In the genomic region with DNA sequence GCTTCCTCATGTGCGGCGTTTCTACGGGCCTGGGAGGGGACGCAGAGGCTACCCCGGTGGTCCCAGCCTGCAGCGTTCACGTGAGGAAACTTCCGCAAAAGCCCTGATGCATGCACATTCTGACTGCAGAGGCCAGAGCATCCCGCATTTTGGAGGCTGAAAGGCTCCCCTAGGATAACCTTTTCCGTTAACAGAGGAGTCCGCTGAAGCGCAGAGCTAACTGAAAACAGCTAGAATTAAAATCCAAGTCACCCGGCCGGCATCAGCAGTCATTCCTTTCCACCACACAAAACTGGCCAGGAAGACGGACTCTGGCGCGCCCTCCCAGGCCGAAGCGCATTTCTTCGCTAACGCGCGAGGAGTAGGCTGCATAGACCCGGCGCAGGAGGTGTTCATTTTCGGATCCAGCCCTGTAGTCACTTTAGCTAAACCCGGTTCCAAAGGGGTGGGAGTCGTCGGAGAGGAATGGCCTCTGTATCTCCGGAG, we compare ENCODE assay signal across 9 cellular contexts. TPM values are rescaled to one million over a fixed set of nuclear protein-coding genes. Genes with fewer than 3 reads are reported as not detected.
A peak's percentile ranks its signal among the peaks of the same experiment; 100 is the strongest.
DNase-seq lines count a peak whose midpoint lies in the region; ATAC-seq and TF ChIP-seq lines count a peak whose summit lies in the region.
"Had no signal": no experiment of that assay in that cellular context is flagged by ENCODE, and none has a peak within 500 bp of the region (broad histone marks: within the 10 kb centered on the region; RNA-seq: fewer than 3 reads in every experiment).

No MANE protein-coding gene starts in this region.

- peak overlapping the region; percentile 64 for H3K18ac ChIP-seq in neuronal stem cell (ENCODE audit: low read length)

- H3K36me3 ChIP-seq in CD4-positive, CD25-positive, alpha-beta regulatory T cell (ENCODE audit: control insufficient read depth, insufficient read depth, low read length) = no peaks in the 10 kb centered on the region
- peaks cover 11 to 28% of the 10 kb centered on the region in 2 donors for H3K36me3 ChIP-seq in neuronal stem cell (replicated peaks in 1 of 2; ENCODE audit: control insufficient read depth in 2 of 2, insufficient read depth in 2 of 2, low read length in 2 of 2)
- H3K36me3 ChIP-seq: neutrophil had no signal

- no peak overlapping the region for H3K4ac ChIP-seq in neuronal stem cell (ENCODE audit: low read length)

- H3K27me3 ChIP-seq in CD4-positive, CD25-positive, alpha-beta regulatory T cell (ENCODE audit: control insufficient read depth, insufficient read depth, low read length) = peaks cover 11% of the 10 kb centered on the region
- peaks cover 3 to 38% (median 20%) of the 10 kb centered on the region in 3 experiments for H3K27me3 ChIP-seq in neuronal stem cell (ENCODE audit: control insufficient read depth in 3 of 3, insufficient read depth in 3 of 3, low read depth in 1 of 3, low read length in 3 of 3)

- H3K4me1 ChIP-seq in CD4-positive, CD25-positive, alpha-beta regulatory T cell (ENCODE audit: control insufficient read depth, insufficient read depth, low read length, poor library complexity, severe bottlenecking) = peaks cover 13% of the 10 kb centered on the region
- peaks cover 6 to 13% of the 10 kb centered on the region in 2 donors for H3K4me1 ChIP-seq in neuronal stem cell (ENCODE audit: control insufficient read depth in 2 of 2, insufficient read depth in 1 of 2, low read depth in 1 of 2, low read length in 2 of 2)

- WGBS in neuronal stem cell (ENCODE audit: extremely low coverage in 2 of 2, insufficient read length in 2 of 2, insufficient replicate concordance in 1 of 2), 2 donors = no CpG with 5 or more reads among the region's 30 CpGs

- no peak overlapping the region for H3K27ac ChIP-seq in CD4-positive, CD25-positive, alpha-beta regulatory T cell (ENCODE audit: insufficient read depth, low read length, poor library complexity, severe bottlenecking)
- no peak overlapping the region for H3K27ac ChIP-seq in neuronal stem cell (replicated peaks; ENCODE audit: low read length)
- H3K27ac ChIP-seq: neutrophil had no signal

- peaks cover 0 to 12% (median 9%) of the 10 kb centered on the region in 4 donors for H3K4me1 Mint-ChIP-seq in CD4-positive, CD25-positive, alpha-beta regulatory T cell
- H3K4me1 Mint-ChIP-seq in HFFc6 (ENCODE audit: low read depth) = peaks cover 55% of the 10 kb centered on the region
- H3K4me1 Mint-ChIP-seq in activated CD4-positive, alpha-beta memory T cell treated with anti-CD3 and anti-CD28 coated beads, Interleukin-2, amount 10 ng/mL, durations not matched to agents 7 days and 5 days = peaks cover 20% of the 10 kb centered on the region

- H2AK5ac ChIP-seq in neuronal stem cell (ENCODE audit: low read depth, low read length) = no peak overlapping the region

- no peak overlapping the region for H2BK5ac ChIP-seq in neuronal stem cell (ENCODE audit: low read length)

- H3K23ac ChIP-seq in neuronal stem cell (ENCODE audit: low read depth, low read length, poor library complexity) = no peak overlapping the region

- peak overlapping the region in 1 of 3 donors; percentile 71 for H3K27ac Mint-ChIP-seq in CD4-positive, CD25-positive, alpha-beta regulatory T cell
- peak overlapping the region; percentile 99 for H3K27ac Mint-ChIP-seq in HFFc6
- H3K27ac Mint-ChIP-seq in activated CD4-positive, alpha-beta memory T cell treated with anti-CD3 and anti-CD28 coated beads, Interleukin-2, amount 10 ng/mL, durations not matched to agents 7 days and 5 days = no peak overlapping the region

- peak overlapping the region; percentile 60 to 77 (median 70) for H3K4me3 Mint-ChIP-seq in CD4-positive, CD25-positive, alpha-beta regulatory T cell
- H3K4me3 Mint-ChIP-seq in HFFc6 = peak overlapping the region; percentile 94
- H3K4me3 Mint-ChIP-seq in activated CD4-positive, alpha-beta memory T cell treated with anti-CD3 and anti-CD28 coated beads, Interleukin-2, amount 10 ng/mL, durations not matched to agents 7 days and 5 days = peak overlapping the region; percentile 72

- POLR2A ChIA-PET in activated CD4-positive, alpha-beta memory T cell treated with anti-CD3 and anti-CD28 coated beads, Interleukin-2, amount 10 ng/mL, durations not matched to agents 7 days and 5 days (lab: Charles Lee) = no interaction called here

- no peak overlapping the region for H3K4me3 ChIP-seq in CD4-positive, CD25-positive, alpha-beta regulatory T cell (ENCODE audit: low read depth, low read length)
- H3K4me3 ChIP-seq in neuronal stem cell (ENCODE audit: low read length in 2 of 2) = peak overlapping the region; percentile 78 to 95

- no peak for TF ChIP-seq CTCF in HFFc6 (IDR thresholded peaks at IDR 0.05)

- H3K36me3 Mint-ChIP-seq in CD4-positive, CD25-positive, alpha-beta regulatory T cell = no peaks in the 10 kb centered on the region
- H3K36me3 Mint-ChIP-seq in HFFc6 (ENCODE audit: low read depth) = peaks cover 39% of the 10 kb centered on the region
- peaks cover 11% of the 10 kb centered on the region for H3K36me3 Mint-ChIP-seq in activated CD4-positive, alpha-beta memory T cell treated with anti-CD3 and anti-CD28 coated beads, Interleukin-2, amount 10 ng/mL, durations not matched to agents 7 days and 5 days (ENCODE audit: low read depth)

- H3K9me3 Mint-ChIP-seq in CD4-positive, CD25-positive, alpha-beta regulatory T cell = peaks cover 0 to 6% (median 3%) of the 10 kb centered on the region in 7 donors
- H3K9me3 Mint-ChIP-seq in HFFc6 = peaks cover 21% of the 10 kb centered on the region
- peaks cover 7% of the 10 kb centered on the region for H3K9me3 Mint-ChIP-seq in activated CD4-positive, alpha-beta memory T cell treated with anti-CD3 and anti-CD28 coated beads, Interleukin-2, amount 10 ng/mL, durations not matched to agents 7 days and 5 days

- DNase-seq in CD4-positive, CD25-positive, alpha-beta regulatory T cell = no peak
- DNase-seq in HFFc6 = peak; percentile 69
- DNase-seq in activated CD4-positive, alpha-beta memory T cell treated with anti-CD3 and anti-CD28 coated beads, Interleukin-2, amount 10 ng/mL, durations not matched to agents 7 days and 5 days = no peak
- DNase-seq in foreskin melanocyte = peak; percentile 61
- DNase-seq in neuronal stem cell (ENCODE audit: low spot score) = peak; percentile 53
- DNase-seq in NCI-H526 (lab: John Stamatoyannopoulos, UW) = no peak
- DNase-seq in amygdala (lab: John Stamatoyannopoulos, UW) = no peak

- no peak overlapping the region for H2BK15ac ChIP-seq in neuronal stem cell (ENCODE audit: low read length)

- H3K9me3 ChIP-seq in CD4-positive, CD25-positive, alpha-beta regulatory T cell (ENCODE audit: control insufficient read depth in 2 of 2, low read length in 2 of 2) = peaks cover 5 to 7% of the 10 kb centered on the region in 2 experiments
- H3K9me3 ChIP-seq in neuronal stem cell (replicated peaks in 1 of 2; ENCODE audit: control insufficient read depth in 2 of 2, insufficient read depth in 1 of 2, low read depth in 1 of 2, low read length in 2 of 2) = peaks cover 7 to 24% of the 10 kb centered on the region in 2 donors
- H3K9me3 ChIP-seq: neutrophil had no signal

- no peaks in the 10 kb centered on the region for H3K79me1 ChIP-seq in neuronal stem cell (ENCODE audit: low read depth, low read length)

- peak overlapping the region; percentile 96 for H2AFZ ChIP-seq in neuronal stem cell (ENCODE audit: low read length)

- no peak overlapping the region for H2BK12ac ChIP-seq in neuronal stem cell (ENCODE audit: low read length)

- H3K27me3 Mint-ChIP-seq in CD4-positive, CD25-positive, alpha-beta regulatory T cell = peaks cover 66% of the 10 kb centered on the region
- peaks cover 15% of the 10 kb centered on the region for H3K27me3 Mint-ChIP-seq in HFFc6 (ENCODE audit: insufficient read depth)
- peaks cover 45% of the 10 kb centered on the region for H3K27me3 Mint-ChIP-seq in activated CD4-positive, alpha-beta memory T cell treated with anti-CD3 and anti-CD28 coated beads, Interleukin-2, amount 10 ng/mL, durations not matched to agents 7 days and 5 days

- H2BK120ac ChIP-seq in neuronal stem cell (ENCODE audit: low read depth, low read length) = no peak overlapping the region

- H3K4me2 ChIP-seq in neuronal stem cell (ENCODE audit: insufficient read depth, low read length, poor library complexity, severe bottlenecking) = peak overlapping the region; percentile 60

- CTCF ChIA-PET in activated CD4-positive, alpha-beta memory T cell treated with anti-CD3 and anti-CD28 coated beads, Interleukin-2, amount 10 ng/mL, durations not matched to agents 7 days and 5 days (lab: Charles Lee) = interaction anchor here (0.6 to 2.3 kb wide), 2 partner anchors 21 to 945 kb away, joined by 4 to 6 read pairs; no protein-coding TSS in a partner anchor

- H3K9ac ChIP-seq in neuronal stem cell (ENCODE audit: low read depth, low read length, poor library complexity) = no peak overlapping the region

- peak in 1 of 2 donors; percentile 13 for ATAC-seq in CD4-positive, CD25-positive, alpha-beta regulatory T cell (ENCODE audit: low read depth in 2 of 2)
- no peak for ATAC-seq in GM18873 (IDR thresholded peaks at IDR 0.05; ENCODE audit: low FRiP score, unreplicated experiment)

- H4K91ac ChIP-seq in neuronal stem cell (ENCODE audit: low read depth, low read length, poor library complexity) = no peak overlapping the region

- no peak overlapping the region for H3K14ac ChIP-seq in neuronal stem cell (ENCODE audit: low read length)

- H4K8ac ChIP-seq in neuronal stem cell (ENCODE audit: low read depth, low read length) = no peak overlapping the region

RNA-seq across cellular contexts. Expression of gene TUBB6, which starts 0.7 kb away (rescaled TPM):
- total RNA-seq in CD4-positive, CD25-positive, alpha-beta regulatory T cell = 0.22 TPM
- polyA plus RNA-seq in CD4-positive, CD25-positive, alpha-beta regulatory T cell = 1 to 10 TPM in 2 of 4 donors, under 1 TPM in 1, not detected in 1; 0.23 to 2.4 (median 1.0) TPM
- total RNA-seq in HFFc6 (2021; fragmentation: NEBNext Ultra II Directional; extraction: Animal tissue kit (Norgen Biotek cat#: 25700)) = 100 to 1,000 TPM; 434 to 602 (median 568) TPM
- 1 to 10 TPM; 5.7 to 6.5 TPM for total RNA-seq in activated CD4-positive, alpha-beta memory T cell treated with anti-CD3 and anti-CD28 coated beads, Interleukin-2, amount 10 ng/mL, durations not matched to agents 7 days and 5 days
- polyA plus RNA-seq in neuronal stem cell (2013, experiment 1 of 2) = 91.0 TPM
- 86.1 TPM for polyA plus RNA-seq in neuronal stem cell (2013, experiment 2 of 2)

RNA-seq across cellular contexts. Expression of gene CIDEA, which starts 53.1 kb away (rescaled TPM):
- total RNA-seq in CD4-positive, CD25-positive, alpha-beta regulatory T cell = not detected
- not detected for polyA plus RNA-seq in CD4-positive, CD25-positive, alpha-beta regulatory T cell
- not detected for total RNA-seq in HFFc6 (2021; fragmentation: NEBNext Ultra II Directional; extraction: Animal tissue kit (Norgen Biotek cat#: 25700))
- not detected for total RNA-seq in activated CD4-positive, alpha-beta memory T cell treated with anti-CD3 and anti-CD28 coated beads, Interleukin-2, amount 10 ng/mL, durations not matched to agents 7 days and 5 days
- not detected for polyA plus RNA-seq in neuronal stem cell (2013, experiment 1 of 2)
- not detected for polyA plus RNA-seq in neuronal stem cell (2013, experiment 2 of 2)

Comparison
In these comparisons a context has a peak if more than half of its experiments do, and no peak if none do; other contexts are left out.
1. DNase-seq: peak in HFFc6 (single experiment), foreskin melanocyte (single experiment) and neuronal stem cell (single experiment); none in CD4-positive, CD25-positive, alpha-beta regulatory T cell (0 of 3), activated CD4-positive, alpha-beta memory T cell treated with anti-CD3 and anti-CD28 coated beads, Interleukin-2, amount 10 ng/mL, durations not matched to agents 7 days and 5 days (single experiment), NCI-H526 (0 of 2) and amygdala (0 of 56).
2. RNA of gene TUBB6, which starts 0.7 kb away (total RNA-seq): 434 to 602 TPM in HFFc6; 5.7 to 6.5 TPM in activated CD4-positive, alpha-beta memory T cell treated with anti-CD3 and anti-CD28 coated beads, Interleukin-2, amount 10 ng/mL, durations not matched to agents 7 days and 5 days and 0.22 TPM in CD4-positive, CD25-positive, alpha-beta regulatory T cell (single experiment); every median in the first group is over 10 times any median in the second.
3. Peak in every context shown above with its lines, with median percentiles within 50 percentile points of each other: H3K4me3 Mint-ChIP-seq.